30 cellular contexts compared by ENCODE assay signal in the genomic region with DNA sequence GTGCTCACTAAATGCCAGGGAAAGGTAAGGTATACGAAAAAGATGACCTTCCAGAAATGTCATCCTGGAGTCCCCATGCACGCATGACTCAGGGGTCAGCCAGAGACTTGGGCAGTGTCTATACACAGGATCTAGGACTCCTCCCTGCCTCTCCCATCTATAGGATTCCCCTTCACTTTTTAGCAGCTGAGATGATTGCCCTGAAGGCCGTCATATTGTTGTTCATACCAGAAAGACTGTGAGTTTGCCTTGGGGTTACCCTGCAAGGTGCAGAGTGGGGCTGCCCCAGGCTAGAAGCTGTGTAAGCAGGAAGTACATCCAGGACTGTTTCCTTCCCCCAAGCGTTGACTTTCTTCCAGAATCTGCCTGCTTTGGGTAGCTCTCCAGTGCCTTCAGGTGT. TPM values are rescaled to one million over a fixed set of nuclear protein-coding genes. Genes with fewer than 3 reads are reported as not detected.
"Had no signal": no experiment of that assay in that cellular context is flagged by ENCODE, and none has a peak within 500 bp of the region (broad histone marks: within the 10 kb centered on the region; RNA-seq: fewer than 3 reads in every experiment).

No MANE protein-coding gene starts in this region.

- DNase-seq: Kasumi-1, KG1, NCI-H1048, NCI-H1092 treated with DMSO at 0.1 percent for 48 hours, NCI-H1105 treated with DMSO at 0.1 percent for 48 hours, NCI-H1417, NCI-H1436, NCI-H146, NCI-H1694, NCI-H187, NCI-H2029, NCI-H2081, NCI-H2171 treated with DMSO at 0.1 percent for 48 hours, NCI-H2227 treated with DMSO at 0.1 percent for 48 hours, NCI-H345, NCI-H446, NCI-H510A treated with DMSO at 0.1 percent for 48 hours, NCI-H524 treated with DMSO at 0.1 percent for 48 hours, NCI-H526 treated with DMSO at 0.1 percent for 48 hours, NCI-H82, PC-9, Right ventricle myocardium superior, SHP77 treated with DMSO at 0.1 percent for 48 hours, SK-N-SH, SW 1271 had no signal

- H3K27me3 ChIP-seq: MG63, SJSA1 had no signal

- H3K27ac ChIP-seq: PC-9, RWPE1, SJSA1 had no signal

- ATAC-seq: Panc1 had no signal

- H3K9me3 ChIP-seq: MG63, SJSA1, SK-N-SH had no signal

- H3K4me3 ChIP-seq: MG63, PC-9, SJSA1 had no signal

- H3K36me3 ChIP-seq: MG63, SJSA1 had no signal

- H3K4me1 ChIP-seq: SJSA1 had no signal

RNA-seq across cellular contexts. Expression of a gene that starts 55.1 kb away (rescaled TPM):
- total RNA-seq: OCI-LY7 had no signal
